Comparison of ENCODE assay signal across 7 cellular contexts in genomic region chr1:21174230-21174629, GRCh38. TPM values are rescaled to one million over a fixed set of nuclear protein-coding genes. Genes with fewer than 3 reads are reported as not detected.
DNase-seq lines count a peak whose midpoint lies in the region; ATAC-seq and TF ChIP-seq lines count a peak whose summit lies in the region.

No MANE protein-coding gene starts in this region.

- H3K27me3 Mint-ChIP-seq in activated CD4-positive, alpha-beta memory T cell treated with anti-CD3 and anti-CD28 coated beads for 36 hours, result no peaks in the 10 kb centered on the region

- H3K4me3 Mint-ChIP-seq in activated CD4-positive, alpha-beta memory T cell treated with anti-CD3 and anti-CD28 coated beads for 36 hours, result peak overlapping the region; percentile 81

- H3K36me3 ChIP-seq in HAP-1 (replicated peaks) (peaks cover 26% of the 10 kb centered on the region), smooth muscle cell (ENCODE audit: low read depth) (no peaks in the 10 kb centered on the region)

- H3K4me1 Mint-ChIP-seq in activated CD4-positive, alpha-beta memory T cell treated with anti-CD3 and anti-CD28 coated beads for 36 hours (ENCODE audit: low read depth), result peaks cover 22% of the 10 kb centered on the region

- peak overlapping the region; percentile 89 for H3K9ac ChIP-seq in smooth muscle cell (ENCODE audit: low read depth)

- peak overlapping the region; percentile 88 for H3K4me2 ChIP-seq in smooth muscle cell

- H3K9me3 ChIP-seq in HAP-1, result no peaks in the 10 kb centered on the region
- no peaks in the 10 kb centered on the region for H3K9me3 ChIP-seq in right cardiac atrium (ENCODE audit: control insufficient read depth, low read length)
- H3K9me3 ChIP-seq in smooth muscle cell (replicated peaks; ENCODE audit: low read depth), result no peaks in the 10 kb centered on the region

- CTCF ChIA-PET in activated CD4-positive, alpha-beta memory T cell treated with anti-CD3 and anti-CD28 coated beads for 36 hours (lab: Charles Lee), result interaction anchor here (0.7 to 1.3 kb wide), 3 partner anchors 9 to 388 kb away, joined by 3 to 10 read pairs (median 3); partner anchors contain the start of gene HP1BP3

- ATAC-seq in right cardiac atrium (no peak), GM18868 (IDR thresholded peaks at IDR 0.05; ENCODE audit: unreplicated experiment) (no peak)

- no peak overlapping the region for H2AFZ ChIP-seq in smooth muscle cell (ENCODE audit: low read depth)

- H3K9me3 Mint-ChIP-seq in activated CD4-positive, alpha-beta memory T cell treated with anti-CD3 and anti-CD28 coated beads for 36 hours, result no peaks in the 10 kb centered on the region

- H3K4me3 ChIP-seq in HAP-1, result peak overlapping the region; percentile 86
- peak overlapping the region; percentile 97 for H3K4me3 ChIP-seq in right cardiac atrium (ENCODE audit: low read length)
- peak overlapping the region; percentile 98 for H3K4me3 ChIP-seq in smooth muscle cell

- peaks cover 56% of the 10 kb centered on the region for H4K20me1 ChIP-seq in smooth muscle cell (ENCODE audit: low read depth)

- DNase-seq in HAP-1 (ENCODE audit: low spot score in 2 of 2) (no peak), right cardiac atrium (no peak), smooth muscle cell (lab: John Stamatoyannopoulos, UW; ENCODE audit: unreplicated experiment) (no peak), retina (no peak), NCI-H1694 treated with DMSO at 0.1 percent for 48 hours (lab: John Stamatoyannopoulos, UW) (no peak)
- DNase-seq in activated CD4-positive, alpha-beta memory T cell treated with anti-CD3 and anti-CD28 coated beads for 36 hours, result no peak

- peak overlapping the region; percentile 86 for H3K27ac Mint-ChIP-seq in activated CD4-positive, alpha-beta memory T cell treated with anti-CD3 and anti-CD28 coated beads for 36 hours

- POLR2A ChIA-PET in activated CD4-positive, alpha-beta memory T cell treated with anti-CD3 and anti-CD28 coated beads for 36 hours (lab: Charles Lee), result interaction anchor here (1.4 kb wide), 1 partner anchor 388 kb away, joined by 3 read pairs; no protein-coding TSS in a partner anchor

- 56% methylated on average over 2 of the region's 2 CpGs for WGBS in right cardiac atrium
- WGBS in smooth muscle cell (ENCODE audit: low lambda C conversion rate), result 71% methylated on average over 2 of the region's 2 CpGs

- TF ChIP-seq CTCF in smooth muscle cell (IDR thresholded peaks at IDR 0.05; ENCODE audit: borderline replicate concordance, insufficient read depth, poor library complexity, severe bottlenecking), result no peak

- intact Hi-C loops in activated CD4-positive, alpha-beta memory T cell treated with anti-CD3 and anti-CD28 coated beads for 36 hours (cut with micrococcal nuclease), result loop anchor here (2.0 to 10.0 kb wide), 3 partner anchors 179 to 459 kb away; partner anchors contain the start of gene KIF17
- intact Hi-C loops in right cardiac atrium (cut with DNase I), result no loop called here

- H3K79me2 ChIP-seq in smooth muscle cell (ENCODE audit: low read depth), result peaks cover 67% of the 10 kb centered on the region

- H3F3A ChIP-seq in smooth muscle cell (ENCODE audit: low read depth), result peaks cover 2% of the 10 kb centered on the region

- H3K4me1 ChIP-seq in HAP-1, result peaks cover 14% of the 10 kb centered on the region
- H3K4me1 ChIP-seq in right cardiac atrium (ENCODE audit: control insufficient read depth, insufficient read depth, low read length), result peaks cover 2% of the 10 kb centered on the region
- H3K4me1 ChIP-seq in smooth muscle cell (ENCODE audit: low read depth), result peaks cover 9% of the 10 kb centered on the region

- peaks cover 15% of the 10 kb centered on the region for H3K36me3 Mint-ChIP-seq in activated CD4-positive, alpha-beta memory T cell treated with anti-CD3 and anti-CD28 coated beads for 36 hours

- H3K27ac ChIP-seq in right cardiac atrium (ENCODE audit: low read length) (no peak overlapping the region), smooth muscle cell (ENCODE audit: low read depth) (peak overlapping the region; percentile 75)

- in situ Hi-C loops in HAP-1 (cut with MboI; ENCODE audit: low sequenced_read_pairs), result no loop called here

- H3K27me3 ChIP-seq in HAP-1 (ENCODE audit: low read depth) (no peaks in the 10 kb centered on the region), right cardiac atrium (ENCODE audit: control insufficient read depth, insufficient read depth) (no peaks in the 10 kb centered on the region), smooth muscle cell (ENCODE audit: low read depth) (no peaks in the 10 kb centered on the region)

RNA-seq across cellular contexts. Expression of gene EIF4G3, which starts 2.5 kb away (rescaled TPM):
- 10 to 100 TPM; 39.9 to 42.7 TPM for total RNA-seq in activated CD4-positive, alpha-beta memory T cell treated with anti-CD3 and anti-CD28 coated beads for 36 hours
- total RNA-seq in right cardiac atrium (10 to 100 TPM; 36.3 to 48.5 (median 43.6) TPM), smooth muscle cell (49.5 and 56.2 TPM in 2 replicates)
- polyA plus RNA-seq in right cardiac atrium (17.9 TPM), smooth muscle cell (26.1 and 31.5 TPM in 2 replicates)
